In genomic region chr1:236921610-236922009, GRCh38 we compare ENCODE assay signal across 35 cellular contexts.
"Had no signal": no experiment of that assay in that cellular context is flagged by ENCODE, and none has a peak within 500 bp of the region (broad histone marks: within the 10 kb centered on the region; RNA-seq: fewer than 3 reads in every experiment).

No MANE protein-coding gene starts in this region.

- H3K27ac ChIP-seq: KMS-11 had no signal

- H3K27me3 ChIP-seq: MG63 had no signal

- H3K9ac ChIP-seq: KMS-11 had no signal

- H3K4me3 ChIP-seq: MG63 had no signal

- H3K4me2 ChIP-seq: KMS-11 had no signal

- DNase-seq: Karpas-422, Kasumi-1, MG63, MM.1S, MV-4-11, NCI-H1048, NCI-H1092, NCI-H1092 treated with DMSO at 0.1 percent for 48 hours, NCI-H1105, NCI-H1105 treated with DMSO at 0.1 percent for 48 hours, NCI-H1417, NCI-H1417 treated with DMSO at 0.1 percent for 48 hours, NCI-H1436, NCI-H1436 treated with DMSO at 0.1 percent for 48 hours, NCI-H146, NCI-H1694, NCI-H1694 treated with DMSO at 0.1 percent for 48 hours, NCI-H187, NCI-H187 treated with DMSO at 0.1 percent for 48 hours, NCI-H1930, NCI-H2029, NCI-H2029 treated with DMSO at 0.1 percent for 48 hours, NCI-H2081, NCI-H2081 treated with DMSO at 0.1 percent for 48 hours, NCI-H2107, NCI-H2171, NCI-H2171 treated with DMSO at 0.1 percent for 48 hours, NCI-H2227 treated with DMSO at 0.1 percent for 48 hours, NCI-H226, NCI-H345, NCI-H446, NCI-H446 treated with DMSO at 0.1 percent for 48 hours, NCI-H510A, NCI-H510A treated with DMSO at 0.1 percent for 48 hours had no signal

- H3K36me3 ChIP-seq: MG63 had no signal
